In the genomic region with DNA sequence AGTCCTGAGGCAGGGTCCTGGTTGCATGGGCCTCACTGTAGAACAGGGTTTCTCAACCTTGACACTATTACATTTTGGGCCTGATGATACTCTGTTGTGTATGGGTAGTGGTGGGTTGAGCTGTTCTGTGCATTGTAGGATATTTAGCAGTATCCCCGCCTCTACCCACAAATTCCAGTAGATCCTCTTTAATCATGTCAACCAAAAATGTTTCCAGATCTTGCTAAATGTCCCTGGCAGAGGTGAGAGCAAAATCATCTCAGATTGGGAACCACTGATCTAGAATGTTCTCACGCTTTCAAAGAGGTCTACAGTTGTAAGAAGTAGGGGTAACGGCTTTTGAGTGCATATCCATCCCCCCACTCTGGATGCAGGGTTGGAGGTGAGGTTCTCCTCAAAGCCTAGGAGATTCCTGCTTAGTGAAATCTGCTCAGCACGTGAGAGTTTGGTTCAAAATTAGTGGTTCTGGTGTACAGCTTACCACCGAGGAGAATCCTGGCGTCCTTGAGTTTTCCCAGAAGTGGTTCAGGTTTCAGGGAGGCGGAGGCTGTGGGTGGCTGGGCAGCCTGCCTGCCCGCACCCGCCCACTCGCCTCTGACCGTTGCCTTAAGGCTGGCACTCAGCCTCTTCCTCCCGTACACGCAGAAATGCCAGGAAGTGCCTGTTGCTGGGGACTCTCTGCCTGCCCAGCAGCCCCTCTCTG, we compare ENCODE assay signal across 11 cellular contexts. TPM values are rescaled to one million over a fixed set of nuclear protein-coding genes. Genes with fewer than 3 reads are reported as not detected.
DNase-seq lines count a peak whose midpoint lies in the region; ATAC-seq, FAIRE-seq and TF ChIP-seq lines count a peak whose summit lies in the region.
"Had no signal": no experiment of that assay in that cellular context is flagged by ENCODE, and none has a peak within 500 bp of the region (broad histone marks: within the 10 kb centered on the region; RNA-seq: fewer than 3 reads in every experiment).

No MANE protein-coding gene starts in this region.

- TF ChIP-seq POLR2A in H54 (IDR thresholded peaks at IDR 0.05; ENCODE audit: low read depth, low read length) (no peak), adrenal gland (IDR thresholded peaks at IDR 0.05) (peak in 1 of 2 donors; percentile 84), suprapubic skin (IDR thresholded peaks at IDR 0.05) (no peak)

- TF ChIP-seq EP300 in suprapubic skin (IDR thresholded peaks at IDR 0.05) = no peak

- peak; percentile 69 to 77 for ATAC-seq in left cardiac atrium
- ATAC-seq in GM19397 (IDR thresholded peaks at IDR 0.05; ENCODE audit: unreplicated experiment) = no peak
- no peak for ATAC-seq in HG02970 (IDR thresholded peaks at IDR 0.05; ENCODE audit: low FRiP score, unreplicated experiment)
- ATAC-seq: K562 had no signal

- intact Hi-C loops in adrenal gland (cut with DNase I) = no loop called here
- intact Hi-C loops in left cardiac atrium (cut with DNase I) = no loop called here

- peak overlapping the region in 3 of 4 donors; percentile 27 to 61 (median 42) for H3K4me3 ChIP-seq in adrenal gland
- H3K4me3 ChIP-seq in skeletal muscle tissue (ENCODE audit: low read length in 3 of 3) = peak overlapping the region; percentile 73 to 85 (median 80)
- no peak overlapping the region for H3K4me3 ChIP-seq in suprapubic skin
- H3K4me3 ChIP-seq: GM23248, K562, SJSA1 had no signal

- H3K36me3 ChIP-seq in adrenal gland (replicated peaks in 1 of 2) = no peaks in the 10 kb centered on the region
- no peaks in the 10 kb centered on the region for H3K36me3 ChIP-seq in skeletal muscle tissue (ENCODE audit: control insufficient read depth in 3 of 3, insufficient read depth in 3 of 3, low read length in 3 of 3)
- no peaks in the 10 kb centered on the region for H3K36me3 ChIP-seq in suprapubic skin
- H3K36me3 ChIP-seq: SJSA1 had no signal

- 37 to 100% (median 43%) methylated on average over 2 to 13 of the region's 13 CpGs for WGBS in adrenal gland, 4 donors
- 49% methylated on average over 13 of the region's 13 CpGs for WGBS in suprapubic skin

- no peaks in the 10 kb centered on the region for H3K9me3 ChIP-seq in adrenal gland (replicated peaks in 1 of 3)
- no peaks in the 10 kb centered on the region for H3K9me3 ChIP-seq in skeletal muscle tissue (ENCODE audit: control insufficient read depth in 3 of 3, low read length in 3 of 3)
- H3K9me3 ChIP-seq in suprapubic skin = no peaks in the 10 kb centered on the region

- H3K27me3 ChIP-seq in adrenal gland = no peaks in the 10 kb centered on the region
- H3K27me3 ChIP-seq in skeletal muscle tissue (ENCODE audit: control insufficient read depth in 3 of 3, insufficient read depth in 3 of 3, low read length in 3 of 3) = no peaks in the 10 kb centered on the region
- H3K27me3 ChIP-seq in suprapubic skin = no peaks in the 10 kb centered on the region
- H3K27me3 ChIP-seq: SJSA1 had no signal

- DNase-seq in H54 (ENCODE audit: insufficient read length, low spot score) (peak; percentile 88), adrenal gland (peak; percentile 74 to 91 (median 89)), left cardiac atrium (peak; percentile 64), suprapubic skin (ENCODE audit: low spot score in 2 of 2) (no peak), OCI-M2 (lab: John Stamatoyannopoulos, UW; ENCODE audit: unreplicated experiment) (no peak)
- DNase-seq: GM23248 had no signal

- H3K4me1 ChIP-seq in adrenal gland (replicated peaks in 1 of 2) = peaks cover 57 to 70% of the 10 kb centered on the region in 2 donors
- peaks cover 59 to 73% (median 62%) of the 10 kb centered on the region in 3 donors for H3K4me1 ChIP-seq in skeletal muscle tissue (ENCODE audit: control insufficient read depth in 3 of 3, insufficient read depth in 3 of 3, low read length in 3 of 3)
- H3K4me1 ChIP-seq in suprapubic skin = peaks cover 49% of the 10 kb centered on the region

- H3K27ac ChIP-seq in adrenal gland = peak overlapping the region; percentile 47 to 94 (median 74)
- peak overlapping the region; percentile 96 for H3K27ac ChIP-seq in skeletal muscle tissue (ENCODE audit: low read depth, low read length)
- no peak overlapping the region for H3K27ac ChIP-seq in suprapubic skin
- H3K27ac ChIP-seq: GM23248, SJSA1 had no signal

- H3K9ac ChIP-seq in skeletal muscle tissue (ENCODE audit: low read depth in 1 of 3, low read length in 3 of 3) = peak overlapping the region; percentile 97 to 98 (median 97)
- H3K9ac ChIP-seq: GM23248 had no signal

- peak; percentile 83 for FAIRE-seq in H54 (lab: Jason Lieb, UNC)
- FAIRE-seq: K562 had no signal

- TF ChIP-seq CTCF in adrenal gland (IDR thresholded peaks at IDR 0.05) (no peak), suprapubic skin (IDR thresholded peaks at IDR 0.05) (no peak)

RNA-seq across cellular contexts. Expression of gene ACVR2B, which starts 5.3 kb away (rescaled TPM):
- total RNA-seq in adrenal gland (10 to 100 TPM in 6 of 8 donors, 1 to 10 TPM in 2; 3.6 to 20.2 (median 14.4) TPM), left cardiac atrium (1 to 10 TPM; 4.8 to 6.6 TPM), skeletal muscle tissue (17.7 TPM), suprapubic skin (1 to 10 TPM; 1.1 to 8.9 (median 3.1) TPM)
- 1 to 10 TPM; 1.8 to 5.1 (median 2.3) TPM for polyA plus RNA-seq in adrenal gland

RNA-seq across cellular contexts. Expression of gene EXOG, which starts 37.2 kb away (rescaled TPM):
- total RNA-seq in adrenal gland (10 to 100 TPM in 7 of 8 donors, 1 to 10 TPM in 1; 5.8 to 14.3 (median 11.4) TPM), left cardiac atrium (10 to 100 TPM; 17.8 to 20.5 TPM), skeletal muscle tissue (14.1 TPM), suprapubic skin (1 to 10 TPM; 1.4 to 3.9 (median 2.3) TPM)
- 10 to 100 TPM in 1 of 3 donors, 1 to 10 TPM in 2; 8.3 to 13.6 (median 9.9) TPM for polyA plus RNA-seq in adrenal gland

Comparison
In these comparisons a context has a peak if more than half of its experiments do, and no peak if none do; other contexts are left out.
1. DNase-seq: peak in H54 (single experiment), adrenal gland (7 of 7) and left cardiac atrium (single experiment); none in suprapubic skin (0 of 2) and OCI-M2 (single experiment).
2. ATAC-seq: peak in left cardiac atrium (2 of 2); none in GM19397 (single experiment) and HG02970 (single experiment).